Comparison of ENCODE assay signal across 1 cellular context in the genomic region with DNA sequence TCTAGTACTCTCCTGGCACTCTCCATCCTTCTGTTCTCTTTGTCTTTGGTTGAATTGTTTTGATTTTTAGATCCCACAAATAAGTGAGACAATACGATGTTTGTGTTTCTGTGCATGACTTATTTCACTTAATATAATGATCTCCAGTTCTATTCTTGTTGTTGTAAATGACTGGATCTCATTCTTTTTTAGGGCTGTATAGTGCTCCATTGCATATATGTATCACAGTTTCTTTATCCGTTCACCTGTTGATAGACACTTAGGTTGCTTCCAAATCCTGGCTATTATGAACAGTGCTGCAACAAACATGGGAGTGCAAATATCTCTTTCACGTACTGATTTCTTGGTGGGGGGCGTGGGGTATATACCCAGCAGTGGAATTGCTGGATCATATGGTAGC.
A peak's percentile ranks its signal among the peaks of the same experiment; 100 is the strongest.
TF ChIP-seq lines count a peak whose summit lies in the region.

No MANE protein-coding gene starts in this region.

TF ChIP-seq in HEK293, 187 proteins besides CTCF, POLR2A, EP300 and RAD21:
- TF ChIP-seq, protein P1, sequence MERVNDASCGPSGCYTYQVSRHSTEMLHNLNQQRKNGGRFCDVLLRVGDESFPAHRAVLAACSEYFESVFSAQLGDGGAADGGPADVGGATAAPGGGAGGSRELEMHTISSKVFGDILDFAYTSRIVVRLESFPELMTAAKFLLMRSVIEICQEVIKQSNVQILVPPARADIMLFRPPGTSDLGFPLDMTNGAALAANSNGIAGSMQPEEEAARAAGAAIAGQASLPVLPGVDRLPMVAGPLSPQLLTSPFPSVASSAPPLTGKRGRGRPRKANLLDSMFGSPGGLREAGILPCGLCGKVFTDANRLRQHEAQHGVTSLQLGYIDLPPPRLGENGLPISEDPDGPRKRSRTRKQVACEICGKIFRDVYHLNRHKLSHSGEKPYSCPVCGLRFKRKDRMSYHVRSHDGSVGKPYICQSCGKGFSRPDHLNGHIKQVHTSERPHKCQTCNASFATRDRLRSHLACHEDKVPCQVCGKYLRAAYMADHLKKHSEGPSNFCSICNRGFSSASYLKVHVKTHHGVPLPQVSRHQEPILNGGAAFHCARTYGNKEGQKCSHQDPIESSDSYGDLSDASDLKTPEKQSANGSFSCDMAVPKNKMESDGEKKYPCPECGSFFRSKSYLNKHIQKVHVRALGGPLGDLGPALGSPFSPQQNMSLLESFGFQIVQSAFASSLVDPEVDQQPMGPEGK (tag by site-specific recombination; IDR thresholded peaks at IDR 0.05): no peak
- no peak for TF ChIP-seq ZNF600 (tag by site-specific recombination; IDR thresholded peaks at IDR 0.05)
- TF ChIP-seq ZNF146 (tag by site-specific recombination; IDR thresholded peaks at IDR 0.05): peak; percentile 18; the same call in 1 of the 2 replicates
